38 cellular contexts compared by ENCODE assay signal in genomic region chr13:26735677-26736076, GRCh38. TPM values are rescaled to one million over a fixed set of nuclear protein-coding genes. Genes with fewer than 3 reads are reported as not detected.
"Had no signal": no experiment of that assay in that cellular context is flagged by ENCODE, and none has a peak within 500 bp of the region (broad histone marks: within the 10 kb centered on the region; RNA-seq: fewer than 3 reads in every experiment).

No MANE protein-coding gene starts in this region.

- DNase-seq: Karpas-422, Kasumi-1, MG63, MM.1S, MV-4-11, NCI-H1048, NCI-H1092, NCI-H1092 treated with DMSO at 0.1 percent for 48 hours, NCI-H1105, NCI-H1105 treated with DMSO at 0.1 percent for 48 hours, NCI-H1417, NCI-H1417 treated with DMSO at 0.1 percent for 48 hours, NCI-H1436, NCI-H1436 treated with DMSO at 0.1 percent for 48 hours, NCI-H146, NCI-H1694, NCI-H1694 treated with DMSO at 0.1 percent for 48 hours, NCI-H187, NCI-H187 treated with DMSO at 0.1 percent for 48 hours, NCI-H1930, NCI-H2029, NCI-H2029 treated with DMSO at 0.1 percent for 48 hours, NCI-H2081, NCI-H2081 treated with DMSO at 0.1 percent for 48 hours, NCI-H2107, NCI-H2171, NCI-H2171 treated with DMSO at 0.1 percent for 48 hours, NCI-H2227 treated with DMSO at 0.1 percent for 48 hours, NCI-H226, NCI-H345, NCI-H446, NCI-H446 treated with DMSO at 0.1 percent for 48 hours, NCI-H510A, NCI-H510A treated with DMSO at 0.1 percent for 48 hours had no signal

- H3K9me3 ChIP-seq: MG63 had no signal

- H3K4me3 ChIP-seq: MG63 had no signal

- H3K36me3 ChIP-seq: MG63 had no signal

RNA-seq across cellular contexts. Expression of gene GPR12, which starts 24.9 kb away (rescaled TPM):
- total RNA-seq: LHCN-M2, M059J, MCF 10A, NCI-H460 had no signal
